ENCODE assay signal across 14 cellular contexts in the genomic region with DNA sequence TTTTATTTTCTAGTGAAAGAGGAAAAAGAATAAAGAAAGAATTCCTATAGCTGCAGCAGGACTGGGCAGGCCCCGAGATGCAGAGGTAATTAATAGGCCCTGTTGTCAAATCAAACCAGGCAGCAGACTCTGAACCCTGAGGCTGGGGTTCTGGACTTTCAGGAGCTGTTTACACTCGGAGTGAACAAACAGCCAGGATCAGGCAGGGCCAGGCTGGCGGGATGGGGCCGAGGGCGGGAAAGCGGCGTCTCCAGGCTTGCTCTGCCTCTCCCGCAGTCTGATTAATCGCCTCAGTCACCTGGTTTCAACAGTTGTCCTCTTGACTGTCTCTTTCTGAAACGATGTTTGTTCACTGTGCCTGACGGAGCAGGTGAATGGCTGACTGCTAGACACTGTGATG.
DNase-seq lines count a peak whose midpoint lies in the region; ATAC-seq and TF ChIP-seq lines count a peak whose summit lies in the region.
"Had no signal": no experiment of that assay in that cellular context is flagged by ENCODE, and none has a peak within 500 bp of the region (broad histone marks: within the 10 kb centered on the region; RNA-seq: fewer than 3 reads in every experiment).

No MANE protein-coding gene starts in this region.

- H3K4me1 Mint-ChIP-seq in activated T-cell treated with anti-CD3 and anti-CD28 coated beads, Interleukin-2, amount 50 U/mL, for 72 hours (ENCODE audit: low read depth) = no peaks in the 10 kb centered on the region

- no peak overlapping the region for H2BK15ac ChIP-seq in mesenchymal stem cell (ENCODE audit: low read depth, poor library complexity, severe bottlenecking)

- H3K27ac ChIP-seq in C4-2B = peak overlapping the region; percentile 9; the same call in 1 of the 2 replicates
- H3K27ac ChIP-seq in mesenchymal stem cell (ENCODE audit: low read length, poor library complexity, severe bottlenecking) = peak overlapping the region; percentile 74
- H3K27ac ChIP-seq: KMS-11, left ventricle myocardium inferior, WERI-Rb-1 had no signal

- H3K27me3 ChIP-seq in mesenchymal stem cell (ENCODE audit: control insufficient read depth in 1 of 2, insufficient read depth in 1 of 2, low read length in 2 of 2) = no peaks in the 10 kb centered on the region
- H3K27me3 ChIP-seq: pancreas, Peyer's patch had no signal

- peaks cover 0 to 6% of the 10 kb centered on the region in 2 experiments for H3K36me3 ChIP-seq in mesenchymal stem cell (ENCODE audit: control insufficient read depth in 1 of 2, insufficient read depth in 2 of 2, low read depth in 1 of 2, low read length in 2 of 2)
- H3K36me3 ChIP-seq: left ventricle myocardium inferior, pancreas, Peyer's patch, WERI-Rb-1 had no signal

- H4K91ac ChIP-seq in mesenchymal stem cell (ENCODE audit: low read length) = no peak overlapping the region

- H3K4me2 ChIP-seq in mesenchymal stem cell (ENCODE audit: low read length, poor library complexity, severe bottlenecking) = no peak overlapping the region
- H3K4me2 ChIP-seq: KMS-11 had no signal

- H3K79me1 ChIP-seq in mesenchymal stem cell (replicated peaks; ENCODE audit: low read length, poor library complexity, severe bottlenecking) = no peaks in the 10 kb centered on the region

- H3K27me3 Mint-ChIP-seq in activated T-cell treated with anti-CD3 and anti-CD28 coated beads, Interleukin-2, amount 50 U/mL, for 72 hours (ENCODE audit: low read depth) = peaks cover 7% of the 10 kb centered on the region

- no peak overlapping the region for H3K27ac Mint-ChIP-seq in activated T-cell treated with anti-CD3 and anti-CD28 coated beads, Interleukin-2, amount 50 U/mL, for 72 hours

- H3K18ac ChIP-seq in mesenchymal stem cell (ENCODE audit: low read depth in 1 of 2, low read length in 2 of 2) = no peak overlapping the region

- H3K9me3 Mint-ChIP-seq in activated T-cell treated with anti-CD3 and anti-CD28 coated beads, Interleukin-2, amount 50 U/mL, for 72 hours = no peaks in the 10 kb centered on the region

- H3K4me3 Mint-ChIP-seq in activated T-cell treated with anti-CD3 and anti-CD28 coated beads, Interleukin-2, amount 50 U/mL, for 72 hours = no peak overlapping the region

- peaks cover 6% of the 10 kb centered on the region for H3K4me1 ChIP-seq in mesenchymal stem cell (ENCODE audit: control insufficient read depth, insufficient read depth, low read depth, low read length)
- H3K4me1 ChIP-seq: left ventricle myocardium inferior, pancreas, Peyer's patch had no signal

- no peak overlapping the region for H3K23ac ChIP-seq in mesenchymal stem cell (ENCODE audit: low read length in 2 of 2)

- no peak overlapping the region for H3K4me3 ChIP-seq in mesenchymal stem cell (ENCODE audit: insufficient read depth in 1 of 2, low read depth in 1 of 2, low read length in 2 of 2)
- H3K4me3 ChIP-seq: left ventricle myocardium inferior, pancreas, Peyer's patch had no signal

- no peak overlapping the region for H2AFZ ChIP-seq in mesenchymal stem cell (ENCODE audit: low read depth, low read length)

- no peak for ATAC-seq in HG02759 (IDR thresholded peaks at IDR 0.05; ENCODE audit: unreplicated experiment)
- no peak for ATAC-seq in activated T-cell treated with anti-CD3 and anti-CD28 coated beads, Interleukin-2, amount 50 U/mL, for 72 hours (replicated peaks in 1 of 2)

- no peak overlapping the region for H2BK120ac ChIP-seq in mesenchymal stem cell (ENCODE audit: low read depth, low read length)

- no peak overlapping the region for H3K4ac ChIP-seq in mesenchymal stem cell (ENCODE audit: low read depth in 1 of 2, low read length in 2 of 2)

- TF ChIP-seq CTCF in C4-2B (conservative IDR thresholded peaks at IDR 0.05) = no peak

- H2BK12ac ChIP-seq in mesenchymal stem cell (ENCODE audit: low read length in 2 of 2) = no peak overlapping the region

- peak overlapping the region; percentile 67 for H2AK5ac ChIP-seq in mesenchymal stem cell (ENCODE audit: low read length, severe bottlenecking)

- no peak overlapping the region for H2BK5ac ChIP-seq in mesenchymal stem cell (ENCODE audit: low read depth, low read length, poor library complexity, severe bottlenecking)

- H3K9ac ChIP-seq in mesenchymal stem cell (ENCODE audit: low read length) = peak overlapping the region; percentile 62
- H3K9ac ChIP-seq: KMS-11 had no signal

- H3K36me3 Mint-ChIP-seq in activated T-cell treated with anti-CD3 and anti-CD28 coated beads, Interleukin-2, amount 50 U/mL, for 72 hours (ENCODE audit: insufficient read depth in 2 of 2) = no peaks in the 10 kb centered on the region

- peak; percentile 95 for DNase-seq in NCI-H146 treated with DMSO at 0.1 percent for 48 hours (lab: John Stamatoyannopoulos, UW; ENCODE audit: unreplicated experiment)
- DNase-seq in SHP77 (lab: John Stamatoyannopoulos, UW) = peak; percentile 85 to 88
- no peak for DNase-seq in mesenchymal stem cell
- no peak for DNase-seq in activated T-cell treated with anti-CD3 and anti-CD28 coated beads, Interleukin-2, amount 50 U/mL, for 72 hours
- DNase-seq in stimulated activated CD4-positive, alpha-beta T cell treated with anti-CD3 and anti-CD28 coated beads, Interleukin-2, amount 100 ng/mL, for 48 hours = no peak
- DNase-seq in HCEC 1CT = no peak
- DNase-seq: cerebellar nuclear complex, left ventricle myocardium inferior, Peyer's patch, WERI-Rb-1 had no signal

- H4K8ac ChIP-seq in mesenchymal stem cell (ENCODE audit: low read length) = no peak overlapping the region

- H3K14ac ChIP-seq in mesenchymal stem cell (ENCODE audit: low read length in 2 of 2) = no peak overlapping the region

- 72% methylated on average over 11 of the region's 11 CpGs for WGBS in mesenchymal stem cell

- no peaks in the 10 kb centered on the region for H3K9me3 ChIP-seq in mesenchymal stem cell (ENCODE audit: control insufficient read depth, low read length)
- H3K9me3 ChIP-seq: left ventricle myocardium inferior, pancreas, Peyer's patch had no signal

Comparison
In these comparisons a context has a peak if more than half of its experiments do, and no peak if none do; other contexts are left out.
1. DNase-seq: peak in NCI-H146 treated with DMSO at 0.1 percent for 48 hours (single experiment) and SHP77 (2 of 2); none in mesenchymal stem cell (single experiment), activated T-cell treated with anti-CD3 and anti-CD28 coated beads, Interleukin-2, amount 50 U/mL, for 72 hours (0 of 2), stimulated activated CD4-positive, alpha-beta T cell treated with anti-CD3 and anti-CD28 coated beads, Interleukin-2, amount 100 ng/mL, for 48 hours (0 of 2) and HCEC 1CT (single experiment).